ENCODE assay signal across 27 cellular contexts in genomic region chr13:90857921-90858320, GRCh38.
DNase-seq lines count a peak whose midpoint lies in the region; ATAC-seq, FAIRE-seq and TF ChIP-seq lines count a peak whose summit lies in the region.
"Had no signal": no experiment of that assay in that cellular context is flagged by ENCODE, and none has a peak within 500 bp of the region (broad histone marks: within the 10 kb centered on the region; RNA-seq: fewer than 3 reads in every experiment).

No MANE protein-coding gene starts in this region.

- H3K4me1 ChIP-seq in ACC112 (ENCODE audit: control insufficient read depth, insufficient read depth, low read length, unreplicated experiment) (no peaks in the 10 kb centered on the region), OCI-LY3 (ENCODE audit: low read length) (no peaks in the 10 kb centered on the region), K562 (replicated peaks in 1 of 2; ENCODE audit: control insufficient read depth in 2 of 2, insufficient read depth in 2 of 2, low read length in 2 of 2) (no peaks in the 10 kb centered on the region), lower lobe of right lung (no peaks in the 10 kb centered on the region)
- H3K4me1 ChIP-seq: A549, BE2C, BLaER1 had no signal

- H3K4me3 ChIP-seq in ACC112 (ENCODE audit: low read depth, low read length), result no peak overlapping the region
- H3K4me3 ChIP-seq in OCI-LY3 (ENCODE audit: low read length), result no peak overlapping the region
- no peak overlapping the region for H3K4me3 ChIP-seq in K562
- no peak overlapping the region for H3K4me3 ChIP-seq in lower lobe of right lung
- H3K4me3 ChIP-seq: A549, BLaER1 had no signal

- CTCF ChIA-PET in K562 (lab: Yijun Ruan, JAX; ENCODE audit: low intra/inter-chr PET ratio), result no interaction called here

- H3K36me3 ChIP-seq in ACC112 (ENCODE audit: insufficient read depth, low read length) (no peaks in the 10 kb centered on the region), OCI-LY3 (replicated peaks; ENCODE audit: low read depth, low read length) (no peaks in the 10 kb centered on the region), K562 (ENCODE audit: control insufficient read depth, insufficient read depth, low read length) (no peaks in the 10 kb centered on the region), lower lobe of right lung (no peaks in the 10 kb centered on the region)
- H3K36me3 ChIP-seq: BE2C, BLaER1 had no signal

- DNase-seq in K562 (ENCODE audit: extremely low read depth in 1 of 4, low spot score in 3 of 4), result no peak
- DNase-seq in lower lobe of right lung, result no peak
- no peak for DNase-seq in NCI-H146 treated with DMSO at 0.1 percent for 48 hours (lab: John Stamatoyannopoulos, UW; ENCODE audit: unreplicated experiment)
- DNase-seq: ACHN; BE2C; C1 segment of cervical spinal cord; CD4-positive, alpha-beta memory T cell; CD4-positive, CD25-positive, alpha-beta regulatory T cell; CD8-positive, alpha-beta memory T cell; COR-L47; DMS 273 treated with DMSO at 0.1 percent for 48 hours; DMS153; DMS53; DMS79; DND-41; EL; GDM1 had no signal

- TF ChIP-seq EP300 in K562 (IDR thresholded peaks at IDR 0.05; ENCODE audit: low read length), result no peak

- H3K27ac ChIP-seq in ACC112 (ENCODE audit: low read depth, low read length) (no peak overlapping the region), OCI-LY3 (ENCODE audit: low read length) (no peak overlapping the region), K562 (ENCODE audit: extremely low read depth, low read depth, low read length) (no peak overlapping the region), lower lobe of right lung (no peak overlapping the region)
- H3K27ac ChIP-seq: 22Rv1, A549, BLaER1 had no signal

- H3K9me3 ChIP-seq in OCI-LY3 (ENCODE audit: insufficient read depth, low read length) (no peaks in the 10 kb centered on the region), K562 (replicated peaks; ENCODE audit: control insufficient read depth, insufficient read depth, low read depth, low read length) (no peaks in the 10 kb centered on the region), lower lobe of right lung (no peaks in the 10 kb centered on the region)
- H3K9me3 ChIP-seq: A549, BE2C, BLaER1 had no signal

- no peak overlapping the region for H3K4me2 ChIP-seq in OCI-LY3 (ENCODE audit: low read length)
- no peak overlapping the region for H3K4me2 ChIP-seq in K562 (ENCODE audit: insufficient read depth, low read length)
- H3K4me2 ChIP-seq: A549, BLaER1 had no signal

- in situ Hi-C loops in K562 (cut with MboI), result no loop called here

- ATAC-seq in HG02610 (IDR thresholded peaks at IDR 0.05; ENCODE audit: unreplicated experiment) (peak; percentile 75), K562 (no peak), lower lobe of right lung (no peak), GM18498 (IDR thresholded peaks at IDR 0.05; ENCODE audit: unreplicated experiment) (no peak)
- ATAC-seq: A549 had no signal

- no peak for FAIRE-seq in K562 (lab: Jason Lieb, UNC)
- FAIRE-seq: A549, GM12891, GM18507, GM19239 had no signal

- H4K20me1 ChIP-seq in OCI-LY3 (ENCODE audit: insufficient read depth, low read length), result no peaks in the 10 kb centered on the region
- no peaks in the 10 kb centered on the region for H4K20me1 ChIP-seq in K562 (replicated peaks; ENCODE audit: control insufficient read depth, insufficient read depth, low read length)
- H4K20me1 ChIP-seq: BLaER1 had no signal

- BruUV-seq in K562 (replicated peaks; lab: Mats Ljungman, UMichigan), result no TSS peak

- WGBS in K562 (ENCODE audit: insufficient coverage, low coverage, missing lambda C conversion rate), result 0% methylated on average over 1 of the region's 1 CpG

- no peaks in the 10 kb centered on the region for H3K9me1 ChIP-seq in K562 (ENCODE audit: control insufficient read depth, insufficient read depth, low read length)

- POLR2A ChIA-PET in K562 (lab: Yijun Ruan, JAX), result no interaction called here

- H3K27me3 ChIP-seq in ACC112 (ENCODE audit: insufficient read depth, low read length), result no peaks in the 10 kb centered on the region
- no peaks in the 10 kb centered on the region for H3K27me3 ChIP-seq in OCI-LY3 (ENCODE audit: low read depth, low read length)
- H3K27me3 ChIP-seq in K562 (ENCODE audit: control insufficient read depth in 2 of 2, insufficient read depth in 2 of 2, low read length in 2 of 2), result no peaks in the 10 kb centered on the region
- H3K27me3 ChIP-seq in lower lobe of right lung (ENCODE audit: low read depth), result no peaks in the 10 kb centered on the region
- H3K27me3 ChIP-seq: BE2C, BLaER1 had no signal

- no peak for TF ChIP-seq CTCF in OCI-LY3 (IDR thresholded peaks at IDR 0.05; ENCODE audit: low read depth, low read length)
- no peak for TF ChIP-seq CTCF in K562 (IDR thresholded peaks at IDR 0.05 in 2 of 3, conservative IDR thresholded peaks at IDR 0.05 in 1 of 3; ENCODE audit: insufficient read depth in 2 of 3, low read depth in 1 of 3, low read length in 3 of 3)
- no peak for TF ChIP-seq CTCF in lower lobe of right lung (IDR thresholded peaks at IDR 0.05)

- no peak for TF ChIP-seq RAD21 in K562 (CRISPR knock-in tag; conservative IDR thresholded peaks at IDR 0.05 in 1 of 2, IDR thresholded peaks at IDR 0.05 in 1 of 2)

- H2AFZ ChIP-seq in ACC112 (ENCODE audit: low read length, unreplicated experiment) (peak overlapping the region; percentile 33), OCI-LY3 (ENCODE audit: low read depth, low read length) (peak overlapping the region; percentile 44; the same call in 1 of the 2 replicates), K562 (ENCODE audit: low read depth, low read length) (no peak overlapping the region)

- H3K9ac ChIP-seq in OCI-LY3 (ENCODE audit: low read length) (no peak overlapping the region), K562 (ENCODE audit: insufficient read depth in 1 of 2, low read depth in 2 of 2, low read length in 2 of 2) (no peak overlapping the region)
- H3K9ac ChIP-seq: BLaER1 had no signal

- TF ChIP-seq POLR2A in K562 (conservative IDR thresholded peaks at IDR 0.05), result no peak

- H3K79me2 ChIP-seq in ACC112 (ENCODE audit: control insufficient read depth, insufficient read depth, low read length, unreplicated experiment) (no peaks in the 10 kb centered on the region), OCI-LY3 (ENCODE audit: low read length) (no peaks in the 10 kb centered on the region), K562 (ENCODE audit: control insufficient read depth, insufficient read depth, low read length) (no peaks in the 10 kb centered on the region)

- intact Hi-C loops in K562 (cut with micrococcal nuclease) (no loop called here), lower lobe of right lung (cut with DNase I) (no loop called here)

TF ChIP-seq in K562, 482 proteins besides CTCF, POLR2A, EP300 and RAD21:
- TF ChIP-seq FOXP1 (CRISPR knock-in tag; IDR thresholded peaks at IDR 0.05), result no peak
- no peak for TF ChIP-seq ZNF224 (CRISPR knock-in tag; IDR thresholded peaks at IDR 0.05)
- peak; percentile 46 for TF ChIP-seq ZNF699 (CRISPR knock-in tag; IDR thresholded peaks at IDR 0.05; ENCODE audit: insufficient replicate concordance)
- no peak for TF ChIP-seq E2F6 (IDR thresholded peaks at IDR 0.05; ENCODE audit: borderline replicate concordance in 1 of 2, extremely low read depth in 1 of 2, insufficient read depth in 1 of 2, insufficient read length in 1 of 2, low read depth in 1 of 2, low read length in 1 of 2, poor library complexity in 1 of 2, severe bottlenecking in 1 of 2)
- TF ChIP-seq, protein P1, sequence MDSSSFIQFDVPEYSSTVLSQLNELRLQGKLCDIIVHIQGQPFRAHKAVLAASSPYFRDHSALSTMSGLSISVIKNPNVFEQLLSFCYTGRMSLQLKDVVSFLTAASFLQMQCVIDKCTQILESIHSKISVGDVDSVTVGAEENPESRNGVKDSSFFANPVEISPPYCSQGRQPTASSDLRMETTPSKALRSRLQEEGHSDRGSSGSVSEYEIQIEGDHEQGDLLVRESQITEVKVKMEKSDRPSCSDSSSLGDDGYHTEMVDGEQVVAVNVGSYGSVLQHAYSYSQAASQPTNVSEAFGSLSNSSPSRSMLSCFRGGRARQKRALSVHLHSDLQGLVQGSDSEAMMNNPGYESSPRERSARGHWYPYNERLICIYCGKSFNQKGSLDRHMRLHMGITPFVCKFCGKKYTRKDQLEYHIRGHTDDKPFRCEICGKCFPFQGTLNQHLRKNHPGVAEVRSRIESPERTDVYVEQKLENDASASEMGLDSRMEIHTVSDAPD (CRISPR knock-in tag; IDR thresholded peaks at IDR 0.05), result peak; percentile 32; the same call in 1 of the 2 replicates
